ENCODE assay signal across 9 cellular contexts in the genomic region with DNA sequence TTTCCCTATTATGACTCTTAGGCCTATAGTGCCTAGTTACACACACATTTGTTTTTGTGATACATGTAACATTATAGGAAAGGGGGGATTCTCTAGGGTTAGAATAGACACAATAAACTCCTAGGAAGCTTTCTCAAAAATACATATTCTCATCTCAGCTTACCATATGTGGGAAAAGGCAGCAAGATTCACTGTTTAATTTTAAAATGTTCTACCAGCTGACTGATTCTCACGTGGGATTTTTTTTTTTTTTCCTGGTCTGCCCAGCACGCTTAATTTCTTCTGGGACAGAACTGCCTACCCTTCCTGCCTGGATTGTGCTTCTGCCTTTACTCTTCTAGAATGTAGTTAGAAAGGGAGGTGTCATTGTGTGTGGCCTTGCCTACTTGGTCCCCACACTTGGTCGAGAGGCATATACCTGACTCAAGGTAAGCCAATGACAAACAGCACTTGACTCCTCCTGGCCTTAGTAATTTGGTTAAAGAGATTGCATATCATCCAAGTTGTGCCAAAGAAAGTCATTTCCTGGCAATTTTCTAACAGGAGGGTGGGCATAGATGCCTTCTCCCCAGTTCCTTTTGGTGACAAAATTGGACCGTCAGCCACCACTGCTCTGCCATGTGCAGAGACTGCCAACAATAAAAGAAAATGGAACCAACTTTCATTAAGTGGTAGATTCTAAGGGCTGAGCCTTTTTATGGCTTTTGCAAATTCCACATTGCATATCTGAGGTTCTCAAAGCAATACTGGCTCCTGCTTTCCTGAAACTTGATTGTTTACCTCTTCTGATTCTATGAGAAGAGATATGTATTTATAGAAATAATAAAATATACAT. TPM values are rescaled to one million over a fixed set of nuclear protein-coding genes. Genes with fewer than 3 reads are reported as not detected.
A peak's percentile ranks its signal among the peaks of the same experiment; 100 is the strongest.
DNase-seq lines count a peak whose midpoint lies in the region; ATAC-seq, FAIRE-seq and TF ChIP-seq lines count a peak whose summit lies in the region.
"Had no signal": no experiment of that assay in that cellular context is flagged by ENCODE, and none has a peak within 500 bp of the region (broad histone marks: within the 10 kb centered on the region; RNA-seq: fewer than 3 reads in every experiment).

No MANE protein-coding gene starts in this region.

- peak overlapping the region; percentile 44; the same call in 1 of the 2 replicates for H3K4me2 ChIP-seq in HepG2 (ENCODE audit: low read depth, low read length)

- H3K27me3 Mint-ChIP-seq in activated naive CD4-positive, alpha-beta T cell treated with anti-CD3 and anti-CD28 coated beads, Interleukin-2, amount 10 ng/mL, durations not matched to agents 7 days and 5 days: no peaks in the 10 kb centered on the region
- no peaks in the 10 kb centered on the region for H3K27me3 Mint-ChIP-seq in activated CD4-positive, alpha-beta memory T cell treated with anti-CD3 and anti-CD28 coated beads, Interleukin-2, amount 10 ng/mL, durations not matched to agents 7 days and 5 days
- H3K27me3 Mint-ChIP-seq in type B pancreatic cell: peaks cover 13% of the 10 kb centered on the region

- TF ChIP-seq CTCF in HepG2 (CRISPR knock-in tag; IDR thresholded peaks at IDR 0.05): no peak
- TF ChIP-seq CTCF in type B pancreatic cell (conservative IDR thresholded peaks at IDR 0.05): no peak
- no peak for TF ChIP-seq CTCF in foreskin fibroblast (IDR thresholded peaks at IDR 0.05; ENCODE audit: low read depth, low read length)
- no peak for TF ChIP-seq CTCF in kidney (IDR thresholded peaks at IDR 0.05; ENCODE audit: borderline replicate concordance, extremely low read depth, insufficient read depth)

- CTCF ChIA-PET in activated naive CD4-positive, alpha-beta T cell treated with anti-CD3 and anti-CD28 coated beads, Interleukin-2, amount 10 ng/mL, durations not matched to agents 7 days and 5 days (lab: Charles Lee): interaction anchor here (0.6 to 1.5 kb wide), 4 partner anchors 11 to 313 kb away, joined by 3 to 5 read pairs (median 4); a partner anchor contains a TSS
- CTCF ChIA-PET in activated CD4-positive, alpha-beta memory T cell treated with anti-CD3 and anti-CD28 coated beads, Interleukin-2, amount 10 ng/mL, durations not matched to agents 7 days and 5 days (lab: Charles Lee): interaction anchor here (0.7 to 1.5 kb wide), 7 partner anchors 39 to 303 kb away, joined by 3 to 6 read pairs (median 3); a partner anchor contains a TSS
- CTCF ChIA-PET in HepG2 (lab: Yijun Ruan, JAX; ENCODE audit: low intra/inter-chr PET ratio, low total read pairs): no interaction called here

- WGBS in HepG2 (ENCODE audit: low lambda C conversion rate): 80% methylated on average over 4 of the region's 4 CpGs

- BruUV-seq in HepG2 (replicated peaks; lab: Mats Ljungman, UMichigan): no TSS peak

- intact Hi-C loops in HepG2 (cut with micrococcal nuclease; ENCODE audit: unreplicated experiment): loop anchor here (10.0 kb wide), 1 partner anchor 267 kb away; no protein-coding TSS in a partner anchor
- intact Hi-C loops in kidney (cut with DNase I): no loop called here

- no peaks in the 10 kb centered on the region for H3K9me3 ChIP-seq in HepG2 (ENCODE audit: low read length)
- no peaks in the 10 kb centered on the region for H3K9me3 ChIP-seq in kidney (ENCODE audit: control insufficient read depth in 1 of 2, low read length in 2 of 2)

- H3K36me3 Mint-ChIP-seq in activated naive CD4-positive, alpha-beta T cell treated with anti-CD3 and anti-CD28 coated beads, Interleukin-2, amount 10 ng/mL, durations not matched to agents 7 days and 5 days: peaks cover 22% of the 10 kb centered on the region
- H3K36me3 Mint-ChIP-seq in activated CD4-positive, alpha-beta memory T cell treated with anti-CD3 and anti-CD28 coated beads, Interleukin-2, amount 10 ng/mL, durations not matched to agents 7 days and 5 days (ENCODE audit: low read depth): peaks cover 16% of the 10 kb centered on the region
- H3K36me3 Mint-ChIP-seq in type B pancreatic cell: no peaks in the 10 kb centered on the region

- H3K4me3 ChIP-seq in HepG2 (replicated peaks in 1 of 3; ENCODE audit: insufficient read depth in 1 of 3, low read depth in 2 of 3, low read length in 3 of 3) (no peak overlapping the region), foreskin fibroblast (ENCODE audit: low read depth in 1 of 2, low read length in 2 of 2) (peak overlapping the region in 1 of 2 donors; percentile 41), kidney (ENCODE audit: low read length in 2 of 2) (peak overlapping the region in 1 of 2 donors; percentile 90)

- no peak overlapping the region for H3K27ac ChIP-seq in HepG2 (ENCODE audit: extremely low read length, insufficient read depth, low read length)
- H3K27ac ChIP-seq in kidney (ENCODE audit: low read depth in 2 of 2, low read length in 2 of 2): peak overlapping the region in 1 of 2 donors; percentile 68

- TF ChIP-seq RAD21 in HepG2 (CRISPR knock-in tag; IDR thresholded peaks at IDR 0.05): no peak

- H3K79me2 ChIP-seq in HepG2 (ENCODE audit: insufficient read depth, low read length): no peaks in the 10 kb centered on the region

- FAIRE-seq in HepG2 (lab: Jason Lieb, UNC) (no peak), kidney (lab: Jason Lieb, UNC) (no peak)

- H3K36me3 ChIP-seq in HepG2 (replicated peaks in 1 of 2; ENCODE audit: control insufficient read depth in 1 of 2, insufficient read depth in 2 of 2, low read length in 2 of 2) (no peaks in the 10 kb centered on the region), kidney (ENCODE audit: control insufficient read depth in 1 of 2, insufficient read depth in 2 of 2, low read length in 2 of 2) (no peaks in the 10 kb centered on the region)

- peak overlapping the region; percentile 82 for H3K4me3 Mint-ChIP-seq in activated naive CD4-positive, alpha-beta T cell treated with anti-CD3 and anti-CD28 coated beads, Interleukin-2, amount 10 ng/mL, durations not matched to agents 7 days and 5 days
- H3K4me3 Mint-ChIP-seq in activated CD4-positive, alpha-beta memory T cell treated with anti-CD3 and anti-CD28 coated beads, Interleukin-2, amount 10 ng/mL, durations not matched to agents 7 days and 5 days: peak overlapping the region; percentile 86
- H3K4me3 Mint-ChIP-seq in type B pancreatic cell: peak overlapping the region; percentile 96

- TF ChIP-seq EP300 in HepG2 (IDR thresholded peaks at IDR 0.05; ENCODE audit: low read depth in 2 of 2, low read length in 2 of 2): no peak
- no peak for TF ChIP-seq EP300 in HepG2 (CRISPR knock-in tag; IDR thresholded peaks at IDR 0.05; ENCODE audit: borderline replicate concordance)

- peaks cover 3% of the 10 kb centered on the region for H3K9me3 Mint-ChIP-seq in activated naive CD4-positive, alpha-beta T cell treated with anti-CD3 and anti-CD28 coated beads, Interleukin-2, amount 10 ng/mL, durations not matched to agents 7 days and 5 days
- H3K9me3 Mint-ChIP-seq in activated CD4-positive, alpha-beta memory T cell treated with anti-CD3 and anti-CD28 coated beads, Interleukin-2, amount 10 ng/mL, durations not matched to agents 7 days and 5 days: no peaks in the 10 kb centered on the region
- no peaks in the 10 kb centered on the region for H3K9me3 Mint-ChIP-seq in type B pancreatic cell

- H3K4me1 Mint-ChIP-seq in activated naive CD4-positive, alpha-beta T cell treated with anti-CD3 and anti-CD28 coated beads, Interleukin-2, amount 10 ng/mL, durations not matched to agents 7 days and 5 days: peaks cover 72% of the 10 kb centered on the region
- peaks cover 61% of the 10 kb centered on the region for H3K4me1 Mint-ChIP-seq in activated CD4-positive, alpha-beta memory T cell treated with anti-CD3 and anti-CD28 coated beads, Interleukin-2, amount 10 ng/mL, durations not matched to agents 7 days and 5 days
- peaks cover 38% of the 10 kb centered on the region for H3K4me1 Mint-ChIP-seq in type B pancreatic cell (ENCODE audit: unreplicated experiment)

- no peak overlapping the region for H3K9ac ChIP-seq in HepG2 (ENCODE audit: insufficient read depth, low read depth, low read length)
- H3K9ac ChIP-seq in kidney (ENCODE audit: low read length in 2 of 2): no peak overlapping the region

- TF ChIP-seq POLR2A in HepG2 (IDR thresholded peaks at IDR 0.05; ENCODE audit: insufficient read depth in 1 of 2, low read depth in 2 of 2, low read length in 2 of 2): no peak

- no peak for DNase-seq in activated naive CD4-positive, alpha-beta T cell treated with anti-CD3 and anti-CD28 coated beads, Interleukin-2, amount 10 ng/mL, durations not matched to agents 7 days and 5 days
- DNase-seq in activated naive CD4-positive, alpha-beta T cell treated with anti-CD3 and anti-CD28 coated beads, Interleukin-2, amount 50 U/mL, for 16 hours: no peak
- DNase-seq in activated CD4-positive, alpha-beta memory T cell treated with anti-CD3 and anti-CD28 coated beads, Interleukin-2, amount 10 ng/mL, durations not matched to agents 7 days and 5 days: no peak
- DNase-seq in HepG2 (ENCODE audit: low spot score) (no peak), type B pancreatic cell (ENCODE audit: extremely low spot score, unreplicated experiment) (no peak), foreskin fibroblast (no peak), kidney (no peak)
- DNase-seq: activated effector memory CD4-positive, alpha-beta T cell treated with anti-CD3 and anti-CD28 coated beads, Interleukin-2, amount 50 U/mL, for 16 hours had no signal

- H3K27ac Mint-ChIP-seq in activated naive CD4-positive, alpha-beta T cell treated with anti-CD3 and anti-CD28 coated beads, Interleukin-2, amount 10 ng/mL, durations not matched to agents 7 days and 5 days: peak overlapping the region; percentile 98
- H3K27ac Mint-ChIP-seq in activated CD4-positive, alpha-beta memory T cell treated with anti-CD3 and anti-CD28 coated beads, Interleukin-2, amount 10 ng/mL, durations not matched to agents 7 days and 5 days: peak overlapping the region; percentile 96
- H3K27ac Mint-ChIP-seq in type B pancreatic cell: peak overlapping the region; percentile 99

- in situ Hi-C loops in HepG2 (cut with HindIII; ENCODE audit: extremely low pct_ligation_motif_present, low pct_unique_long_range_greater_than_20kb): no loop called here

- H4K20me1 ChIP-seq in HepG2 (ENCODE audit: insufficient read depth, low read length): no peaks in the 10 kb centered on the region

- H2AFZ ChIP-seq in HepG2 (ENCODE audit: low read length): no peak overlapping the region

- ATAC-seq in HepG2 (no peak), HG03378 (IDR thresholded peaks at IDR 0.05; ENCODE audit: unreplicated experiment) (no peak)

- POLR2A ChIA-PET in activated CD4-positive, alpha-beta memory T cell treated with anti-CD3 and anti-CD28 coated beads, Interleukin-2, amount 10 ng/mL, durations not matched to agents 7 days and 5 days (lab: Charles Lee): interaction anchor here (0.8 to 3.5 kb wide), 19 partner anchors 8 to 357 kb away, joined by 3 to 68 read pairs (median 10); a partner anchor contains a TSS
- POLR2A ChIA-PET in HepG2 (lab: Yijun Ruan, JAX): no interaction called here

- no peaks in the 10 kb centered on the region for H3K27me3 ChIP-seq in HepG2 (ENCODE audit: control insufficient read depth in 1 of 2, insufficient read depth in 2 of 2, low read length in 2 of 2)

- H3K4me1 ChIP-seq in HepG2 (ENCODE audit: insufficient read depth, low read length) (peaks cover 13% of the 10 kb centered on the region), kidney (ENCODE audit: control insufficient read depth in 1 of 2, insufficient read depth in 1 of 2, low read depth in 1 of 2, low read length in 2 of 2) (peaks cover 0 to 21% of the 10 kb centered on the region in 2 donors)

RNA-seq across cellular contexts. Expression of a gene that starts 8.0 kb away (rescaled TPM):
- total RNA-seq in activated CD4-positive, alpha-beta memory T cell treated with anti-CD3 and anti-CD28 coated beads, Interleukin-2, amount 10 ng/mL, durations not matched to agents 7 days and 5 days: 1 to 10 TPM; 1.4 to 1.6 TPM
- total RNA-seq in HepG2 (2016; rRNA removed; fragmentation: Illumina TruSeq; extraction: Trizol): 0.91 and 1.5 TPM in 2 replicates
- 0.61 and 0.79 TPM in 2 replicates for total RNA-seq in HepG2 (2016; cell fraction: cytosol; rRNA removed; fragmentation: Illumina TruSeq; extraction: Trizol; ENCODE audit: low read depth)
- 0.17 and 0.33 TPM in 2 replicates for total RNA-seq in HepG2 (2016; cell fraction: insoluble cytoplasmic fraction; rRNA removed; fragmentation: Illumina TruSeq; extraction: Trizol)
- total RNA-seq in HepG2 (2016; cell fraction: membrane; rRNA removed; fragmentation: Illumina TruSeq; extraction: Trizol): 0.22 and 0.62 TPM in 2 replicates
- 2.9 TPM in 2 replicates for total RNA-seq in HepG2 (2016; cell fraction: nucleus; rRNA removed; fragmentation: Illumina TruSeq; extraction: Trizol)
- 0.39 and 0.49 TPM in 2 replicates for polyA plus RNA-seq in HepG2 (2011; rRNA removed)
- 0.04 and 0.42 TPM in 2 replicates for polyA plus RNA-seq in HepG2 (2011; cell fraction: cytosol; rRNA removed)
- polyA plus RNA-seq in HepG2 (2011; cell fraction: nucleus; rRNA removed): 0.14 and 0.33 TPM in 2 replicates
- 0.25 and 0.63 TPM in 2 replicates for polyA plus RNA-seq in HepG2 (2012)
- polyA plus RNA-seq in HepG2 (2016; cell fraction: cytosol; fragmentation: Illumina TruSeq; extraction: Trizol; ENCODE audit: low read depth): 0.61 and 0.87 TPM in 2 replicates
- 0.84 and 1.2 TPM in 2 replicates for polyA plus RNA-seq in HepG2 (2016; cell fraction: insoluble cytoplasmic fraction; fragmentation: Illumina TruSeq; extraction: Trizol; ENCODE audit: low read depth)
- 0.22 and 0.51 TPM in 2 replicates for polyA plus RNA-seq in HepG2 (2016; cell fraction: membrane; fragmentation: Illumina TruSeq; extraction: Trizol; ENCODE audit: low read depth)
- 0.47 TPM in 1 of 2 replicates, not detected in the other for polyA plus RNA-seq in HepG2 (2016; cell fraction: nucleus; fragmentation: Illumina TruSeq; extraction: Trizol; ENCODE audit: insufficient read depth, low read depth)
- 0.18 and 1.6 TPM in 2 replicates for polyA minus RNA-seq in HepG2 (2011; rRNA and poly(A)+ RNA removed; ENCODE audit: low replicate concordance)
- not detected in 2 replicates for polyA minus RNA-seq in HepG2 (2011; cell fraction: cytosol; rRNA and poly(A)+ RNA removed)
- polyA minus RNA-seq in HepG2 (2011; cell fraction: nucleus; rRNA and poly(A)+ RNA removed): 3.3 and 3.9 TPM in 2 replicates
- total RNA-seq in type B pancreatic cell (ENCODE audit: low replicate concordance): 1.6 and 4.2 TPM in 2 replicates
- total RNA-seq in kidney: 1.6 TPM
- 1.8 TPM for polyA plus RNA-seq in kidney (ENCODE audit: insufficient read depth, low read depth, low replicate concordance)
